1 cellular context compared by ENCODE assay signal in genomic region chr4:74545488-74545887, GRCh38.
TF ChIP-seq lines count a peak whose summit lies in the region.

No MANE protein-coding gene starts in this region.

TF ChIP-seq in GM23338, 12 proteins besides CTCF, POLR2A, EP300 and RAD21 (continued from another document):
- TF ChIP-seq REST (IDR thresholded peaks at IDR 0.05; ENCODE audit: unreplicated experiment) (no peak), NANOG (IDR thresholded peaks at IDR 0.05; ENCODE audit: borderline replicate concordance) (no peak), EZH2phosphoT487 (IDR thresholded peaks at IDR 0.05; ENCODE audit: unreplicated experiment) (no peak), JUNB (IDR thresholded peaks at IDR 0.05; ENCODE audit: unreplicated experiment) (no peak), STAT1 (IDR thresholded peaks at IDR 0.05; ENCODE audit: unreplicated experiment) (no peak), CREB1 (CRISPR knock-in tag; IDR thresholded peaks at IDR 0.05; ENCODE audit: low read depth) (no peak), POLR2AphosphoS5 (IDR thresholded peaks at IDR 0.05; ENCODE audit: low read depth) (no peak)
